In genomic region chr14:57297852-57298251, GRCh38 we compare ENCODE assay signal across 23 cellular contexts.
"Had no signal": no experiment of that assay in that cellular context is flagged by ENCODE, and none has a peak within 500 bp of the region (broad histone marks: within the 10 kb centered on the region; RNA-seq: fewer than 3 reads in every experiment).

No MANE protein-coding gene starts in this region.

- H3K9me3 ChIP-seq: tibial nerve had no signal

- H3K27ac ChIP-seq: dorsolateral prefrontal cortex, hepatocyte, tibial nerve had no signal

- H3K36me3 Mint-ChIP-seq: activated naive CD4-positive, alpha-beta T cell treated with anti-CD3 and anti-CD28 coated beads, Interleukin-2, amount 50 U/mL, for 24 hours; memory B cell; natural killer cell; WTC11 had no signal

- H3K36me3 ChIP-seq: tibial nerve had no signal

- DNase-seq: activated CD4-positive, alpha-beta T cell treated with anti-CD3 and anti-CD28 coated beads for 1 hour; activated CD4-positive, alpha-beta T cell treated with anti-CD3 and anti-CD28 coated beads, Interleukin-2, amount 50 U/mL, for 1 hour; activated CD8-positive, alpha-beta T cell treated with anti-CD3 and anti-CD28 coated beads for 36 hours; activated gamma-delta T cell treated with Interleukin-2 at 50 U/mL for 16 hours; activated naive CD8-positive, alpha-beta T cell treated with anti-CD3 and anti-CD28 coated beads, Interleukin-2, amount 50 U/mL, for 24 hours; activated T-cell treated with anti-CD3 and anti-CD28 coated beads, Interleukin-2, amount 50 U/mL, for 4 hours; dorsolateral prefrontal cortex; effector memory CD4-positive, alpha-beta T cell; islet precursor cell; midbrain; natural killer cell; posterior cingulate gyrus; stimulated activated CD4-positive, alpha-beta T cell treated with anti-CD3 and anti-CD28 coated beads, Interleukin-15, amount 100 ng/mL, for 24 hours; stimulated activated CD4-positive, alpha-beta T cell treated with anti-CD3 and anti-CD28 coated beads, Interleukin-2, amount 100 ng/mL, for 24 hours; stimulated activated naive CD4-positive, alpha-beta T cell treated with Interleukin-2 at 50 U/mL for 16 hours; T-helper 2 cell had no signal

- H3K4me1 Mint-ChIP-seq: activated naive CD4-positive, alpha-beta T cell treated with anti-CD3 and anti-CD28 coated beads, Interleukin-2, amount 50 U/mL, for 24 hours; activated naive CD8-positive, alpha-beta T cell treated with anti-CD3 and anti-CD28 coated beads, Interleukin-2, amount 50 U/mL, for 24 hours; activated T-helper 17 cell treated with anti-CD3 and anti-CD28 coated beads, Interleukin-2, amount 50 U/mL, for 72 hours; memory B cell; natural killer cell had no signal

- H3K4me1 ChIP-seq: tibial nerve had no signal

- H3K27me3 ChIP-seq: dorsolateral prefrontal cortex, hepatocyte, tibial nerve had no signal

- H3K27ac Mint-ChIP-seq: activated CD8-positive, alpha-beta T cell treated with anti-CD3 and anti-CD28 coated beads for 36 hours; activated naive CD4-positive, alpha-beta T cell treated with anti-CD3 and anti-CD28 coated beads, Interleukin-2, amount 50 U/mL, for 24 hours; activated naive CD8-positive, alpha-beta T cell treated with anti-CD3 and anti-CD28 coated beads, Interleukin-2, amount 50 U/mL, for 24 hours; activated T-helper 17 cell treated with anti-CD3 and anti-CD28 coated beads, Interleukin-2, amount 50 U/mL, for 72 hours; memory B cell; natural killer cell; WTC11 had no signal

- H3K27me3 Mint-ChIP-seq: activated CD8-positive, alpha-beta T cell treated with anti-CD3 and anti-CD28 coated beads for 36 hours; activated naive CD4-positive, alpha-beta T cell treated with anti-CD3 and anti-CD28 coated beads, Interleukin-2, amount 50 U/mL, for 24 hours; activated naive CD8-positive, alpha-beta T cell treated with anti-CD3 and anti-CD28 coated beads, Interleukin-2, amount 50 U/mL, for 24 hours; activated T-helper 17 cell treated with anti-CD3 and anti-CD28 coated beads, Interleukin-2, amount 50 U/mL, for 72 hours; memory B cell had no signal

- H3K4me3 Mint-ChIP-seq: activated CD8-positive, alpha-beta T cell treated with anti-CD3 and anti-CD28 coated beads for 36 hours; activated naive CD4-positive, alpha-beta T cell treated with anti-CD3 and anti-CD28 coated beads, Interleukin-2, amount 50 U/mL, for 24 hours; activated naive CD8-positive, alpha-beta T cell treated with anti-CD3 and anti-CD28 coated beads, Interleukin-2, amount 50 U/mL, for 24 hours; activated T-cell treated with anti-CD3 and anti-CD28 coated beads, Interleukin-2, amount 50 U/mL, for 4 hours; activated T-helper 17 cell treated with anti-CD3 and anti-CD28 coated beads, Interleukin-2, amount 50 U/mL, for 72 hours; memory B cell; natural killer cell; WTC11 had no signal

- H3K9me3 Mint-ChIP-seq: activated CD8-positive, alpha-beta T cell treated with anti-CD3 and anti-CD28 coated beads for 36 hours; activated naive CD4-positive, alpha-beta T cell treated with anti-CD3 and anti-CD28 coated beads, Interleukin-2, amount 50 U/mL, for 24 hours; activated naive CD8-positive, alpha-beta T cell treated with anti-CD3 and anti-CD28 coated beads, Interleukin-2, amount 50 U/mL, for 24 hours; activated T-cell treated with anti-CD3 and anti-CD28 coated beads, Interleukin-2, amount 50 U/mL, for 4 hours; activated T-helper 17 cell treated with anti-CD3 and anti-CD28 coated beads, Interleukin-2, amount 50 U/mL, for 72 hours; memory B cell; natural killer cell; WTC11 had no signal

- H3K4me3 ChIP-seq: dorsolateral prefrontal cortex, hepatocyte, tibial nerve had no signal

- ATAC-seq: activated CD8-positive, alpha-beta T cell treated with anti-CD3 and anti-CD28 coated beads for 36 hours; activated naive CD8-positive, alpha-beta T cell treated with anti-CD3 and anti-CD28 coated beads, Interleukin-2, amount 50 U/mL, for 24 hours; activated T-cell treated with anti-CD3 and anti-CD28 coated beads, Interleukin-2, amount 50 U/mL, for 4 hours; activated T-helper 17 cell treated with anti-CD3 and anti-CD28 coated beads, Interleukin-2, amount 50 U/mL, for 72 hours; natural killer cell; sciatic nerve; WTC11 had no signal
